1 cellular context compared by ENCODE assay signal in genomic region chr7:54967384-54967783, GRCh38.
TF ChIP-seq lines count a peak whose summit lies in the region.

No MANE protein-coding gene starts in this region.

TF ChIP-seq in GM23338, 12 proteins besides CTCF, POLR2A, EP300 and RAD21 (continued from another document):
- TF ChIP-seq REST (IDR thresholded peaks at IDR 0.05; ENCODE audit: unreplicated experiment), result no peak
- TF ChIP-seq JUNB (IDR thresholded peaks at IDR 0.05; ENCODE audit: unreplicated experiment), result no peak
- TF ChIP-seq POLR2AphosphoS5 (IDR thresholded peaks at IDR 0.05; ENCODE audit: low read depth), result no peak
